Comparison of ENCODE assay signal across 8 cellular contexts in the genomic region with DNA sequence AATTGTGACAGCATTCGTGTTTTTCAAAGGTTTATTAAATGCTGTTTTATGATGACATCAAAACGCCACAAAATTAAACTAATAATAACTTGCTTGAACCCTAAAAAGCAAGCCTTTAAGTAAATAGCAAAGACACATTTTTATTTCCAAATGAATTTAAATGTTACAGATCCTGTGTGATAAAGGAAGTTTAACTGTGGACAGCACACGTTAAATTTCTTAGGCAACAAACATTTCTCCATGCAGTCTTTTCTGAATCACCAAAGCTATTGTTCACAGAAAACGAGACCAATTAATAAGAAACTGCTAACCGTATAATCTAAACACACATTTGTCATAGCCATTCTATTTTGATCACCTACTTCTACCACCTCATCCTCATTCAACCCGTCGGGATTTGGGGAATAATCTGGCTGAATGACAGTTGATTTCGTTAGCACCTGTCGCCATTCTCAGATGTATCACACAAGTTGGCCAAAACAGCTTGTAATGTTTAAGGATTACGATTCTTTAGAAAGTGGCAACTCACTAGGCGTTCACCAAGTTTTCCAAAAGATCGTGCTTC. TPM values are rescaled to one million over a fixed set of nuclear protein-coding genes. Genes with fewer than 3 reads are reported as not detected.
A peak's percentile ranks its signal among the peaks of the same experiment; 100 is the strongest.
DNase-seq lines count a peak whose midpoint lies in the region; ATAC-seq and TF ChIP-seq lines count a peak whose summit lies in the region.

No MANE protein-coding gene starts in this region.

- H3K36me3 ChIP-seq in heart right ventricle (no peaks in the 10 kb centered on the region), WERI-Rb-1 (peaks cover 32% of the 10 kb centered on the region), iPS DF 6.9 (ENCODE audit: control insufficient read depth, insufficient read depth, low read length) (no peaks in the 10 kb centered on the region)

- peak overlapping the region; percentile 89 to 91 for H3K4me3 Mint-ChIP-seq in stimulated activated naive B cell treated with anti-CD40 and anti-IgM and Interleukin-4, amounts not matched to agents 10 μg/mL and 1 μg/mL and 100 μg/mL, for 72 hours

- peaks cover 8 to 20% of the 10 kb centered on the region in 2 donors for H3K36me3 Mint-ChIP-seq in stimulated activated naive B cell treated with anti-CD40 and anti-IgM and Interleukin-4, amounts not matched to agents 10 μg/mL and 1 μg/mL and 100 μg/mL, for 72 hours

- no peaks in the 10 kb centered on the region for H3K9me3 Mint-ChIP-seq in stimulated activated naive B cell treated with anti-CD40 and anti-IgM and Interleukin-4, amounts not matched to agents 10 μg/mL and 1 μg/mL and 100 μg/mL, for 72 hours

- H3K4me1 ChIP-seq in heart right ventricle (peaks cover 0 to 19% (median 8%) of the 10 kb centered on the region in 9 donors), iPS DF 6.9 (ENCODE audit: control insufficient read depth, insufficient read depth, low read length) (no peaks in the 10 kb centered on the region)

- H3K27me3 Mint-ChIP-seq in stimulated activated naive B cell treated with anti-CD40 and anti-IgM and Interleukin-4, amounts not matched to agents 10 μg/mL and 1 μg/mL and 100 μg/mL, for 72 hours: no peaks in the 10 kb centered on the region

- ATAC-seq in heart right ventricle: no peak
- ATAC-seq in left cardiac atrium: no peak
- ATAC-seq in stimulated activated naive B cell treated with anti-CD40 and anti-IgM and Interleukin-4, amounts not matched to agents 10 μg/mL and 1 μg/mL and 100 μg/mL, for 72 hours (replicated peaks): no peak
- no peak for ATAC-seq in GM19455 (IDR thresholded peaks at IDR 0.05; ENCODE audit: unreplicated experiment)

- DNase-seq in heart right ventricle: no peak
- DNase-seq in left cardiac atrium: no peak
- DNase-seq in WERI-Rb-1: no peak
- no peak for DNase-seq in iPS DF 6.9 (ENCODE audit: low read depth, low spot score)
- DNase-seq in stimulated activated naive B cell treated with anti-CD40 and anti-IgM and Interleukin-4, amounts not matched to agents 10 μg/mL and 1 μg/mL and 100 μg/mL, for 72 hours: no peak
- no peak for DNase-seq in occipital lobe (lab: John Stamatoyannopoulos, UW)
- DNase-seq in activated gamma-delta T cell (lab: John Stamatoyannopoulos, UW): no peak

- peak overlapping the region; percentile 93 for H3K27ac Mint-ChIP-seq in stimulated activated naive B cell treated with anti-CD40 and anti-IgM and Interleukin-4, amounts not matched to agents 10 μg/mL and 1 μg/mL and 100 μg/mL, for 72 hours

- TF ChIP-seq CTCF in heart right ventricle (IDR thresholded peaks at IDR 0.05): no peak
- TF ChIP-seq CTCF in WERI-Rb-1 (IDR thresholded peaks at IDR 0.05; ENCODE audit: low read depth, low read length): no peak

- intact Hi-C loops in heart right ventricle (cut with DNase I): loop anchor here in 8 of 10 donors (5.0 to 10.0 kb wide), 7 partner anchors 60 to 210 kb away; partner anchors contain the start of genes CUL1 (in 2 of the 8) and ZNF786 (in 1 of the 8)
- intact Hi-C loops in left cardiac atrium (cut with DNase I): loop anchor here in 1 of 2 donors (10.0 kb wide), 2 partner anchors 82 to 378 kb away; no protein-coding TSS in a partner anchor

- WGBS in heart right ventricle, 2 donors: 7% methylated on average over 12 of the region's 12 CpGs
- no CpG with 5 or more reads among the region's 12 CpGs for WGBS in iPS DF 6.9 (ENCODE audit: insufficient coverage, insufficient read length)

- H3K9me3 ChIP-seq in heart right ventricle (no peaks in the 10 kb centered on the region), WERI-Rb-1 (ENCODE audit: severe bottlenecking) (no peaks in the 10 kb centered on the region), iPS DF 6.9 (ENCODE audit: control insufficient read depth, insufficient read depth, low read length) (no peaks in the 10 kb centered on the region)

- no peaks in the 10 kb centered on the region for H3K27me3 ChIP-seq in heart right ventricle
- no peaks in the 10 kb centered on the region for H3K27me3 ChIP-seq in WERI-Rb-1 (ENCODE audit: insufficient read depth, low read depth, severe bottlenecking)
- no peaks in the 10 kb centered on the region for H3K27me3 ChIP-seq in iPS DF 6.9 (ENCODE audit: control insufficient read depth, insufficient read depth, low read length)

- peaks cover 6 to 18% of the 10 kb centered on the region in 2 donors for H3K4me1 Mint-ChIP-seq in stimulated activated naive B cell treated with anti-CD40 and anti-IgM and Interleukin-4, amounts not matched to agents 10 μg/mL and 1 μg/mL and 100 μg/mL, for 72 hours

- H3K27ac ChIP-seq in heart right ventricle: peak overlapping the region in 6 of 10 donors; percentile 12 to 96 (median 94)
- H3K27ac ChIP-seq in WERI-Rb-1: peak overlapping the region; percentile 98
- no peak overlapping the region for H3K27ac ChIP-seq in iPS DF 6.9 (ENCODE audit: low read length)

- peak overlapping the region; percentile 52 to 97 (median 94) for H3K4me3 ChIP-seq in heart right ventricle
- H3K4me3 ChIP-seq in WERI-Rb-1 (ENCODE audit: low read depth, low read length): peak overlapping the region; percentile 81
- peak overlapping the region; percentile 89; the same call in 1 of the 2 replicates for H3K4me3 ChIP-seq in iPS DF 6.9 (ENCODE audit: low read length)

RNA-seq across cellular contexts. Expression of gene EZH2, which starts 1.3 kb away (rescaled TPM):
- total RNA-seq in heart right ventricle (1 to 10 TPM in 7 of 10 donors, under 1 TPM in 3; 0.53 to 4.6 (median 1.3) TPM), left cardiac atrium (1 to 10 TPM; 1.9 to 2.3 TPM), occipital lobe (28.9 TPM)
- polyA plus RNA-seq in heart right ventricle: 1 to 10 TPM; 1.3 to 2.0 TPM
